8 cellular contexts compared by ENCODE assay signal in the genomic region with DNA sequence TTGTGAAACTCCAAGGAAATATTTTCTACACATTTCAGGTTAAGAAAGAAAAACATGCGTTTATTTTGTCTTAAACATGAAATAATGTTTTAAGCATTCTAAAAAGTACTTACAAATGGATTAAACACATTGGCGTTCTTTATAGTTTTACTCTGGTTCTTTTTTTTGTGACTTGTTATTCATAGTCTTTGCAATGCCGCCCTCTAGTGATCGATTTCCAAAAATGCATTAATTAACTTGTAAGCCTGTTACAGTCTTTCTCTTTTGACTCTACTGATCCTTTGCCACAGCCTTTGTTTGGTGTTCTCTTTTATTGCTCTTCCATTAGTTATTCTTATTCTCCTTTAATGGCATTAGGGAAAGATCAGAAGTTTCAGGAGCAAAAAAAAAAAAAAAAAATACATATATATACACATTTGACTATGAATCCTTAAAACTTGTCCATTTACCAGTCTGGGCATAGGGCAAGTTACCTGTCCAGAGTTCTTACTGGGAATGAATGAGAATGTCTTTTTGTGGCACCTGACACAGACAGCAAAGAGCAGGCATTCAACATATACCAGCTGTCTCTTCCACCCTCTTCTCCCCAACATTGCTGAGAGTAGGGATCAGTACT. TPM values are rescaled to one million over a fixed set of nuclear protein-coding genes. Genes with fewer than 3 reads are reported as not detected.
DNase-seq lines count a peak whose midpoint lies in the region; ATAC-seq and TF ChIP-seq lines count a peak whose summit lies in the region.

No MANE protein-coding gene starts in this region.

- POLR2A ChIA-PET in CD8-positive, alpha-beta T cell (lab: Charles Lee) = no interaction called here

- no peaks in the 10 kb centered on the region for H3K36me3 Mint-ChIP-seq in CD8-positive, alpha-beta T cell

- H3K9me3 Mint-ChIP-seq in CD8-positive, alpha-beta T cell = no peaks in the 10 kb centered on the region

- CTCF ChIA-PET in CD8-positive, alpha-beta T cell (lab: Charles Lee) = interaction anchor here (1.4 kb wide), 1 partner anchor 936 kb away, joined by 3 read pairs; no protein-coding TSS in a partner anchor

- no peaks in the 10 kb centered on the region for H3K4me1 ChIP-seq in CD8-positive, alpha-beta T cell (ENCODE audit: insufficient read depth, low read length)
- H3K4me1 ChIP-seq in prostate gland (replicated peaks) = no peaks in the 10 kb centered on the region

- H3K27me3 ChIP-seq in CD8-positive, alpha-beta T cell (ENCODE audit: insufficient read depth, low read length) = no peaks in the 10 kb centered on the region
- H3K27me3 ChIP-seq in prostate gland (replicated peaks; ENCODE audit: insufficient read depth) = no peaks in the 10 kb centered on the region

- TF ChIP-seq POLR2A in prostate gland (IDR thresholded peaks at IDR 0.05) = no peak

- no peaks in the 10 kb centered on the region for H3K9me3 ChIP-seq in CD8-positive, alpha-beta T cell (ENCODE audit: low read length)
- H3K9me3 ChIP-seq in prostate gland = no peaks in the 10 kb centered on the region

- intact Hi-C loops in CD8-positive, alpha-beta T cell (cut with DNase I, micrococcal nuclease) = loop anchor here in 1 of 2 experiments (5.0 to 10.0 kb wide), 2 partner anchors 233 to 940 kb away; no protein-coding TSS in a partner anchor
- intact Hi-C loops in prostate gland (cut with DNase I) = loop anchor here (2.0 to 10.0 kb wide), 2 partner anchors 60 to 234 kb away; partner anchors contain the start of genes MACROD2 and SEL1L2

- H3K27ac Mint-ChIP-seq in CD8-positive, alpha-beta T cell = no peak overlapping the region

- no peaks in the 10 kb centered on the region for H3K27me3 Mint-ChIP-seq in CD8-positive, alpha-beta T cell (ENCODE audit: low read depth)

- under 1% methylated on average over 4 of the region's 4 CpGs for WGBS in prostate gland

- no peak overlapping the region for H3K4me3 ChIP-seq in CD8-positive, alpha-beta T cell (ENCODE audit: low read depth, low read length)
- H3K4me3 ChIP-seq in fibroblast of the aortic adventitia (ENCODE audit: low read depth, low read length) (no peak overlapping the region), prostate gland (no peak overlapping the region)

- H3K36me3 ChIP-seq in CD8-positive, alpha-beta T cell (ENCODE audit: insufficient read depth, low read length) = no peaks in the 10 kb centered on the region
- no peaks in the 10 kb centered on the region for H3K36me3 ChIP-seq in prostate gland

- no peak for ATAC-seq in CD8-positive, alpha-beta T cell
- ATAC-seq in GM18909 (IDR thresholded peaks at IDR 0.05; ENCODE audit: poor library complexity, unreplicated experiment) (peak; percentile 52), GM21717 (IDR thresholded peaks at IDR 0.05; ENCODE audit: unreplicated experiment) (no peak)

- TF ChIP-seq CTCF in CD8-positive, alpha-beta T cell (IDR thresholded peaks at IDR 0.05) = peak; percentile 28
- TF ChIP-seq CTCF in fibroblast of the aortic adventitia (IDR thresholded peaks at IDR 0.05; ENCODE audit: insufficient read depth, low read length) = peak; percentile 56
- TF ChIP-seq CTCF in prostate gland (IDR thresholded peaks at IDR 0.05) = peak; percentile 30 to 69 (median 59)

- H3K4me3 Mint-ChIP-seq in CD8-positive, alpha-beta T cell = no peak overlapping the region

- DNase-seq in CD8-positive, alpha-beta T cell = no peak
- DNase-seq in NCI-H128 (lab: John Stamatoyannopoulos, UW; ENCODE audit: unreplicated experiment) = peak; percentile 50
- DNase-seq in SK-N-DZ (ENCODE audit: low spot score) = peak; percentile 71
- peak; percentile 84 for DNase-seq in fibroblast of the aortic adventitia (ENCODE audit: low read depth)
- DNase-seq in prostate gland (ENCODE audit: low spot score) = peak; percentile 55
- DNase-seq in 8988T = no peak

- no peak overlapping the region for H3K27ac ChIP-seq in CD8-positive, alpha-beta T cell (ENCODE audit: low read depth, low read length)
- H3K27ac ChIP-seq in prostate gland = no peak overlapping the region

- H3K4me1 Mint-ChIP-seq in CD8-positive, alpha-beta T cell (ENCODE audit: low read depth) = no peaks in the 10 kb centered on the region

RNA-seq across cellular contexts. Expression of gene MACROD2, which starts 59.9 kb away (rescaled TPM):
- under 1 TPM in 1 of 2 experiments, not detected in 1; 0.28 TPM for total RNA-seq in CD8-positive, alpha-beta T cell
- polyA plus RNA-seq in SK-N-DZ (2014; cell fraction: cytosol; rRNA removed) = 4.0 and 4.2 TPM in 2 replicates
- polyA plus RNA-seq in SK-N-DZ (2014; cell fraction: nucleus; rRNA removed) = 3.4 and 6.2 TPM in 2 replicates
- total RNA-seq in fibroblast of the aortic adventitia (ENCODE audit: low replicate concordance) (1.3 and 16.4 TPM in 2 replicates), prostate gland (10 to 100 TPM in 1 of 2 donors, 1 to 10 TPM in 1; 8.0 to 19.4 TPM)

Comparison
In these comparisons a context has a peak if more than half of its experiments do, and no peak if none do; other contexts are left out.
1. DNase-seq: peak in NCI-H128 (single experiment), SK-N-DZ (single experiment), fibroblast of the aortic adventitia (single experiment) and prostate gland (single experiment); none in CD8-positive, alpha-beta T cell (0 of 7) and 8988T (single experiment).
2. Peak in every context shown above with its lines, with median percentiles within 50 percentile points of each other: CTCF ChIP-seq.